ENCODE assay signal across 15 cellular contexts in genomic region chr4:118936406-118936805, GRCh38.
"Had no signal": no experiment of that assay in that cellular context is flagged by ENCODE, and none has a peak within 500 bp of the region (broad histone marks: within the 10 kb centered on the region; RNA-seq: fewer than 3 reads in every experiment).

No MANE protein-coding gene starts in this region.

- H3K9me3 Mint-ChIP-seq: activated naive CD8-positive, alpha-beta T cell treated with anti-CD3 and anti-CD28 coated beads, Interleukin-2, amount 10 ng/mL, durations not matched to agents 7 days and 5 days; activated T-helper 1 cell treated with anti-CD3 and anti-CD28 coated beads, Interleukin-12 subunit alpha, Interleukin-12 subunit beta, Interleukin-2, Interleukin-4 antibody, amounts not matched to agents 30 ng/mL and 10 ng/mL and 1 ng/mL, durations not matched to agents 14 hours and 24 hours and 36 hours; dendritic cell treated with granulocyte-macrophage colony-stimulating factor and Interleukin-4, amounts not matched to agents 40 ng/mL and 50 ng/mL, for 4 days; nephron progenitor cell; stimulated activated effector memory CD8-positive, alpha-beta T cell treated with anti-CD3 and anti-CD28 coated beads, Interleukin-12 subunit alpha, Interleukin-12 subunit beta, amount 100 ng/mL, for 72 hours; T-cell had no signal

- H3K4me3 Mint-ChIP-seq: activated naive CD8-positive, alpha-beta T cell treated with anti-CD3 and anti-CD28 coated beads, Interleukin-2, amount 10 ng/mL, durations not matched to agents 7 days and 5 days; activated T-helper 1 cell treated with anti-CD3 and anti-CD28 coated beads, Interleukin-12 subunit alpha, Interleukin-12 subunit beta, Interleukin-2, Interleukin-4 antibody, amounts not matched to agents 30 ng/mL and 10 ng/mL and 1 ng/mL, durations not matched to agents 14 hours and 24 hours and 36 hours; dendritic cell treated with granulocyte-macrophage colony-stimulating factor and Interleukin-4, amounts not matched to agents 40 ng/mL and 50 ng/mL, for 4 days; nephron progenitor cell; stimulated activated effector memory CD8-positive, alpha-beta T cell treated with anti-CD3 and anti-CD28 coated beads, Interleukin-12 subunit alpha, Interleukin-12 subunit beta, amount 100 ng/mL, for 72 hours; T-cell had no signal

- H3K27me3 Mint-ChIP-seq: dendritic cell treated with granulocyte-macrophage colony-stimulating factor and Interleukin-4, amounts not matched to agents 40 ng/mL and 50 ng/mL, for 4 days had no signal

- H3K36me3 Mint-ChIP-seq: activated naive CD8-positive, alpha-beta T cell treated with anti-CD3 and anti-CD28 coated beads, Interleukin-2, amount 10 ng/mL, durations not matched to agents 7 days and 5 days; stimulated activated effector memory CD8-positive, alpha-beta T cell treated with anti-CD3 and anti-CD28 coated beads, Interleukin-12 subunit alpha, Interleukin-12 subunit beta, amount 100 ng/mL, for 72 hours; T-cell had no signal

- H3K27me3 ChIP-seq: tibial nerve had no signal

- H3K27ac ChIP-seq: tibial nerve had no signal

- DNase-seq: activated CD4-positive, alpha-beta T cell treated with anti-CD3 and anti-CD28 coated beads, Interleukin-2, amount 50 U/mL, for 1 hour; activated CD8-positive, alpha-beta memory T cell treated with anti-CD3 and anti-CD28 coated beads for 24 hours; activated naive CD8-positive, alpha-beta T cell treated with anti-CD3 and anti-CD28 coated beads, Interleukin-2, amount 10 ng/mL, durations not matched to agents 7 days and 5 days; cerebellar nuclear complex; effector memory CD4-positive, alpha-beta T cell; left colon; nephron progenitor cell; stimulated activated CD4-positive, alpha-beta T cell treated with anti-CD3 and anti-CD28 coated beads, Interleukin-12 subunit alpha, Interleukin-12 subunit beta, amount 100 ng/mL, for 4 hours; T-cell; T1000 had no signal

- H3K9me3 ChIP-seq: tibial nerve had no signal

- H3K27ac Mint-ChIP-seq: activated naive CD8-positive, alpha-beta T cell treated with anti-CD3 and anti-CD28 coated beads, Interleukin-2, amount 10 ng/mL, durations not matched to agents 7 days and 5 days; activated T-helper 1 cell treated with anti-CD3 and anti-CD28 coated beads, Interleukin-12 subunit alpha, Interleukin-12 subunit beta, Interleukin-2, Interleukin-4 antibody, amounts not matched to agents 30 ng/mL and 10 ng/mL and 1 ng/mL, durations not matched to agents 14 hours and 24 hours and 36 hours; dendritic cell treated with granulocyte-macrophage colony-stimulating factor and Interleukin-4, amounts not matched to agents 40 ng/mL and 50 ng/mL, for 4 days; nephron progenitor cell; stimulated activated effector memory CD8-positive, alpha-beta T cell treated with anti-CD3 and anti-CD28 coated beads, Interleukin-12 subunit alpha, Interleukin-12 subunit beta, amount 100 ng/mL, for 72 hours; T-cell had no signal

- H3K4me1 Mint-ChIP-seq: activated naive CD8-positive, alpha-beta T cell treated with anti-CD3 and anti-CD28 coated beads, Interleukin-2, amount 10 ng/mL, durations not matched to agents 7 days and 5 days; nephron progenitor cell; stimulated activated effector memory CD8-positive, alpha-beta T cell treated with anti-CD3 and anti-CD28 coated beads, Interleukin-12 subunit alpha, Interleukin-12 subunit beta, amount 100 ng/mL, for 72 hours; T-cell had no signal

- H3K36me3 ChIP-seq: tibial nerve had no signal

- H3K4me3 ChIP-seq: tibial nerve had no signal

- ATAC-seq: activated CD4-positive, CD25-positive, alpha-beta regulatory T cell treated with anti-CD3 and anti-CD28 coated beads, Interleukin-2, amount 50 U/mL, for 24 hours; left colon; stimulated activated effector memory CD8-positive, alpha-beta T cell treated with anti-CD3 and anti-CD28 coated beads, Interleukin-12 subunit alpha, Interleukin-12 subunit beta, amount 100 ng/mL, for 72 hours; T-cell had no signal
